In the genomic region with DNA sequence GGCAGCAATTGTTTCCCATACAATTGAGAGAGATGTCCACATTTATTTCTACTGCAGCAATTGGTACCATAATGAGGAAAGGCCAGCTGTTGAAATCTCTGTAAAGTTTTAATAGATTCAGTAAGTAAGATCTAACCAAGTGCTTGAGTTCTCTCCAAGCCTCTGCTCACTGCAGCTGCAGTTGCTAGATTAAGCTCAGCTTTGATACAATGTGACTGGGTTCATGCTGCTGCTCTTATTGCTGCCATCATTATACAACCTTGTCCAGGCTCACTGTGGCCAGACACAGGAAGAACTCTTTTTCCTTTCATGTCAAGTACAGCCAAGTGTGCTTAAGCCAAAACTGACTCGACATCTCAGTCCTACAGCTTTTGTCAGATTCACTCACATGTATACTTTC, we compare ENCODE assay signal across 2 cellular contexts.
TF ChIP-seq lines count a peak whose summit lies in the region.

No MANE protein-coding gene starts in this region.

TF ChIP-seq in IMR-90, 13 proteins besides CTCF, POLR2A, EP300 and RAD21:
- TF ChIP-seq SMC3 (IDR thresholded peaks at IDR 0.05; ENCODE audit: low read depth, low read length) (no peak), MAZ (IDR thresholded peaks at IDR 0.05; ENCODE audit: borderline replicate concordance, low read depth, low read length) (no peak), MXI1 (IDR thresholded peaks at IDR 0.05; ENCODE audit: borderline replicate concordance, low read depth, low read length) (no peak), RCOR1 (IDR thresholded peaks at IDR 0.05; ENCODE audit: insufficient replicate concordance, low read length) (no peak), CHD1 (IDR thresholded peaks at IDR 0.05; ENCODE audit: low read depth, low read length) (no peak), RFX5 (IDR thresholded peaks at IDR 0.05; ENCODE audit: low read depth, low read length) (no peak), BHLHE40 (IDR thresholded peaks at IDR 0.05; ENCODE audit: low read depth, low read length) (no peak), CEBPB (IDR thresholded peaks at IDR 0.05; ENCODE audit: low read depth, low read length) (no peak), FOS (IDR thresholded peaks at IDR 0.05; ENCODE audit: low read depth, low read length) (no peak), MAFK (IDR thresholded peaks at IDR 0.05; ENCODE audit: low read depth, low read length) (no peak), NFE2L2 (IDR thresholded peaks at IDR 0.05; ENCODE audit: low read depth, low read length) (no peak)
- TF ChIP-seq, protein P1, sequence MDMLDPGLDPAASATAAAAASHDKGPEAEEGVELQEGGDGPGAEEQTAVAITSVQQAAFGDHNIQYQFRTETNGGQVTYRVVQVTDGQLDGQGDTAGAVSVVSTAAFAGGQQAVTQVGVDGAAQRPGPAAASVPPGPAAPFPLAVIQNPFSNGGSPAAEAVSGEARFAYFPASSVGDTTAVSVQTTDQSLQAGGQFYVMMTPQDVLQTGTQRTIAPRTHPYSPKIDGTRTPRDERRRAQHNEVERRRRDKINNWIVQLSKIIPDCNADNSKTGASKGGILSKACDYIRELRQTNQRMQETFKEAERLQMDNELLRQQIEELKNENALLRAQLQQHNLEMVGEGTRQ (IDR thresholded peaks at IDR 0.05; ENCODE audit: low read depth, low read length), result no peak
- TF ChIP-seq, protein P2, sequence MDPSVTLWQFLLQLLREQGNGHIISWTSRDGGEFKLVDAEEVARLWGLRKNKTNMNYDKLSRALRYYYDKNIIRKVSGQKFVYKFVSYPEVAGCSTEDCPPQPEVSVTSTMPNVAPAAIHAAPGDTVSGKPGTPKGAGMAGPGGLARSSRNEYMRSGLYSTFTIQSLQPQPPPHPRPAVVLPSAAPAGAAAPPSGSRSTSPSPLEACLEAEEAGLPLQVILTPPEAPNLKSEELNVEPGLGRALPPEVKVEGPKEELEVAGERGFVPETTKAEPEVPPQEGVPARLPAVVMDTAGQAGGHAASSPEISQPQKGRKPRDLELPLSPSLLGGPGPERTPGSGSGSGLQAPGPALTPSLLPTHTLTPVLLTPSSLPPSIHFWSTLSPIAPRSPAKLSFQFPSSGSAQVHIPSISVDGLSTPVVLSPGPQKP (IDR thresholded peaks at IDR 0.05; ENCODE audit: borderline replicate concordance, low read depth, low read length), result no peak
TF ChIP-seq in IMR-90: peak in this region for 0.

TF ChIP-seq in SK-N-SH, 30 proteins besides CTCF, POLR2A, EP300 and RAD21:
- TF ChIP-seq NRF1 (IDR thresholded peaks at IDR 0.05; ENCODE audit: low read depth, low read length) (no peak), MXI1 (IDR thresholded peaks at IDR 0.05; ENCODE audit: low read depth, low read length) (no peak), RXRA (IDR thresholded peaks at IDR 0.05; ENCODE audit: borderline replicate concordance, low read depth) (no peak), EZH2phosphoT487 (IDR thresholded peaks at IDR 0.05; ENCODE audit: borderline replicate concordance, low read depth) (no peak), FOSL2 (IDR thresholded peaks at IDR 0.05; ENCODE audit: borderline replicate concordance, low read depth) (no peak)
- TF ChIP-seq, protein P3, sequence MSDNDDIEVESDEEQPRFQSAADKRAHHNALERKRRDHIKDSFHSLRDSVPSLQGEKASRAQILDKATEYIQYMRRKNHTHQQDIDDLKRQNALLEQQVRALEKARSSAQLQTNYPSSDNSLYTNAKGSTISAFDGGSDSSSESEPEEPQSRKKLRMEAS (IDR thresholded peaks at IDR 0.05; ENCODE audit: low read depth), result no peak
- TF ChIP-seq, protein P4, sequence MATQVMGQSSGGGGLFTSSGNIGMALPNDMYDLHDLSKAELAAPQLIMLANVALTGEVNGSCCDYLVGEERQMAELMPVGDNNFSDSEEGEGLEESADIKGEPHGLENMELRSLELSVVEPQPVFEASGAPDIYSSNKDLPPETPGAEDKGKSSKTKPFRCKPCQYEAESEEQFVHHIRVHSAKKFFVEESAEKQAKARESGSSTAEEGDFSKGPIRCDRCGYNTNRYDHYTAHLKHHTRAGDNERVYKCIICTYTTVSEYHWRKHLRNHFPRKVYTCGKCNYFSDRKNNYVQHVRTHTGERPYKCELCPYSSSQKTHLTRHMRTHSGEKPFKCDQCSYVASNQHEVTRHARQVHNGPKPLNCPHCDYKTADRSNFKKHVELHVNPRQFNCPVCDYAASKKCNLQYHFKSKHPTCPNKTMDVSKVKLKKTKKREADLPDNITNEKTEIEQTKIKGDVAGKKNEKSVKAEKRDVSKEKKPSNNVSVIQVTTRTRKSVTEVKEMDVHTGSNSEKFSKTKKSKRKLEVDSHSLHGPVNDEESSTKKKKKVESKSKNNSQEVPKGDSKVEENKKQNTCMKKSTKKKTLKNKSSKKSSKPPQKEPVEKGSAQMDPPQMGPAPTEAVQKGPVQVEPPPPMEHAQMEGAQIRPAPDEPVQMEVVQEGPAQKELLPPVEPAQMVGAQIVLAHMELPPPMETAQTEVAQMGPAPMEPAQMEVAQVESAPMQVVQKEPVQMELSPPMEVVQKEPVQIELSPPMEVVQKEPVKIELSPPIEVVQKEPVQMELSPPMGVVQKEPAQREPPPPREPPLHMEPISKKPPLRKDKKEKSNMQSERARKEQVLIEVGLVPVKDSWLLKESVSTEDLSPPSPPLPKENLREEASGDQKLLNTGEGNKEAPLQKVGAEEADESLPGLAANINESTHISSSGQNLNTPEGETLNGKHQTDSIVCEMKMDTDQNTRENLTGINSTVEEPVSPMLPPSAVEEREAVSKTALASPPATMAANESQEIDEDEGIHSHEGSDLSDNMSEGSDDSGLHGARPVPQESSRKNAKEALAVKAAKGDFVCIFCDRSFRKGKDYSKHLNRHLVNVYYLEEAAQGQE (IDR thresholded peaks at IDR 0.05; ENCODE audit: low read depth, low read length), result no peak
- TF ChIP-seq, protein P5, sequence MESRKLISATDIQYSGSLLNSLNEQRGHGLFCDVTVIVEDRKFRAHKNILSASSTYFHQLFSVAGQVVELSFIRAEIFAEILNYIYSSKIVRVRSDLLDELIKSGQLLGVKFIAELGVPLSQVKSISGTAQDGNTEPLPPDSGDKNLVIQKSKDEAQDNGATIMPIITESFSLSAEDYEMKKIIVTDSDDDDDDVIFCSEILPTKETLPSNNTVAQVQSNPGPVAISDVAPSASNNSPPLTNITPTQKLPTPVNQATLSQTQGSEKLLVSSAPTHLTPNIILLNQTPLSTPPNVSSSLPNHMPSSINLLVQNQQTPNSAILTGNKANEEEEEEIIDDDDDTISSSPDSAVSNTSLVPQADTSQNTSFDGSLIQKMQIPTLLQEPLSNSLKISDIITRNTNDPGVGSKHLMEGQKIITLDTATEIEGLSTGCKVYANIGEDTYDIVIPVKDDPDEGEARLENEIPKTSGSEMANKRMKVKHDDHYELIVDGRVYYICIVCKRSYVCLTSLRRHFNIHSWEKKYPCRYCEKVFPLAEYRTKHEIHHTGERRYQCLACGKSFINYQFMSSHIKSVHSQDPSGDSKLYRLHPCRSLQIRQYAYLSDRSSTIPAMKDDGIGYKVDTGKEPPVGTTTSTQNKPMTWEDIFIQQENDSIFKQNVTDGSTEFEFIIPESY (IDR thresholded peaks at IDR 0.05; ENCODE audit: borderline replicate concordance, low read depth), result no peak
